ENCODE assay signal across 1 cellular context in genomic region chr12:114799574-114800487, GRCh38.
TF ChIP-seq lines count a peak whose summit lies in the region.

No MANE protein-coding gene starts in this region.

TF ChIP-seq in HepG2, 621 proteins besides CTCF, POLR2A, EP300 and RAD21 (continued from another document and continues in another):
- TF ChIP-seq RBM39 (IDR thresholded peaks at IDR 0.05; ENCODE audit: low read depth, low read length, poor library complexity, severe bottlenecking) (no peak), RCOR2 (CRISPR knock-in tag; IDR thresholded peaks at IDR 0.05) (peak; percentile 92), KAT2B (IDR thresholded peaks at IDR 0.05; ENCODE audit: borderline replicate concordance, low read depth, low read length) (no peak), ZNF317 (CRISPR knock-in tag; IDR thresholded peaks at IDR 0.05) (peak; percentile 67; the same call in 1 of the 2 replicates), FOSL1 (CRISPR knock-in tag; IDR thresholded peaks at IDR 0.05; ENCODE audit: borderline replicate concordance) (no peak; the same call in 1 of the 2 replicates), ZNF660 (CRISPR knock-in tag; IDR thresholded peaks at IDR 0.05; ENCODE audit: borderline replicate concordance, low read depth) (no peak), SRY (CRISPR knock-in tag; IDR thresholded peaks at IDR 0.05) (peak; percentile 90; the same call in 1 of the 2 replicates), ZNF224 (CRISPR knock-in tag; IDR thresholded peaks at IDR 0.05) (0 out of 2 replicates have a peak, but pooled peaks have one; percentile 75), BHLHE40 (IDR thresholded peaks at IDR 0.05; ENCODE audit: low read length) (peak; percentile 89), ZNF83 (CRISPR knock-in tag; IDR thresholded peaks at IDR 0.05; ENCODE audit: borderline replicate concordance) (no peak), SPEN (CRISPR knock-in tag; IDR thresholded peaks at IDR 0.05; ENCODE audit: low read depth) (peak; percentile 94), BCLAF1 (IDR thresholded peaks at IDR 0.05) (no peak), NR3C1 (CRISPR knock-in tag; IDR thresholded peaks at IDR 0.05) (no peak), ZNF607 (CRISPR knock-in tag; IDR thresholded peaks at IDR 0.05; ENCODE audit: borderline replicate concordance) (peak; percentile 87; the same call in 1 of the 2 replicates), CEBPB (IDR thresholded peaks at IDR 0.05; ENCODE audit: borderline replicate concordance, low read depth, low read length) (no peak), SRSF9 (IDR thresholded peaks at IDR 0.05; ENCODE audit: borderline replicate concordance, insufficient read depth, low read depth, low read length, poor library complexity, severe bottlenecking) (no peak), ATF3 (CRISPR knock-in tag; IDR thresholded peaks at IDR 0.05) (peak; percentile 69), HOXA5 (CRISPR knock-in tag; IDR thresholded peaks at IDR 0.05) (no peak; the same call in 1 of the 2 replicates), NFATC3 (CRISPR knock-in tag; IDR thresholded peaks at IDR 0.05) (0 out of 2 replicates have a peak, but pooled peaks have one; percentile 46), ZNF598 (CRISPR knock-in tag; IDR thresholded peaks at IDR 0.05; ENCODE audit: borderline replicate concordance) (no peak), ZBTB7A (CRISPR knock-in tag; IDR thresholded peaks at IDR 0.05) (no peak), ZNF552 (CRISPR knock-in tag; IDR thresholded peaks at IDR 0.05; ENCODE audit: borderline replicate concordance) (peak; percentile 87; the same call in 1 of the 2 replicates), TBX3 (IDR thresholded peaks at IDR 0.05; ENCODE audit: borderline replicate concordance) (peak; percentile 92), STAG1 (CRISPR knock-in tag; IDR thresholded peaks at IDR 0.05) (peak; percentile 54), SCMH1 (CRISPR knock-in tag; IDR thresholded peaks at IDR 0.05; ENCODE audit: borderline replicate concordance) (no peak), BORCS8-MEF2B (CRISPR knock-in tag; IDR thresholded peaks at IDR 0.05) (peak; percentile 81), MIER3 (CRISPR knock-in tag; IDR thresholded peaks at IDR 0.05; ENCODE audit: borderline replicate concordance) (peak; percentile 97), ZNF441 (CRISPR knock-in tag; IDR thresholded peaks at IDR 0.05; ENCODE audit: borderline replicate concordance) (peak; percentile 81; the same call in 1 of the 2 replicates), ZNF10 (CRISPR knock-in tag; IDR thresholded peaks at IDR 0.05; ENCODE audit: borderline replicate concordance, low read depth) (no peak), ZFY (CRISPR knock-in tag; IDR thresholded peaks at IDR 0.05) (peak; percentile 75), ZNF615 (CRISPR knock-in tag; IDR thresholded peaks at IDR 0.05; ENCODE audit: borderline replicate concordance) (0 out of 2 replicates have a peak, but pooled peaks have one; percentile 64), PBX2 (CRISPR knock-in tag; IDR thresholded peaks at IDR 0.05) (peak; percentile 85), ZNF75D (CRISPR knock-in tag; IDR thresholded peaks at IDR 0.05; ENCODE audit: borderline replicate concordance) (no peak), ZNF510 (CRISPR knock-in tag; IDR thresholded peaks at IDR 0.05; ENCODE audit: low read depth) (peak; percentile 83), KLF6 (CRISPR knock-in tag; IDR thresholded peaks at IDR 0.05) (peak; percentile 81; the same call in 1 of the 2 replicates), TAF15 (IDR thresholded peaks at IDR 0.05; ENCODE audit: low read depth, low read length, poor library complexity, severe bottlenecking) (no peak), TGIF2 (CRISPR knock-in tag; IDR thresholded peaks at IDR 0.05) (peak; percentile 89), TP53 (CRISPR knock-in tag; conservative IDR thresholded peaks at IDR 0.05) (no peak), ZNF878 (CRISPR knock-in tag; IDR thresholded peaks at IDR 0.05) (peak; percentile 84), IRX3 (CRISPR knock-in tag; IDR thresholded peaks at IDR 0.05; ENCODE audit: borderline replicate concordance, low read depth) (no peak), TBP (CRISPR knock-in tag; IDR thresholded peaks at IDR 0.05) (no peak)
- TF ChIP-seq, protein P1, sequence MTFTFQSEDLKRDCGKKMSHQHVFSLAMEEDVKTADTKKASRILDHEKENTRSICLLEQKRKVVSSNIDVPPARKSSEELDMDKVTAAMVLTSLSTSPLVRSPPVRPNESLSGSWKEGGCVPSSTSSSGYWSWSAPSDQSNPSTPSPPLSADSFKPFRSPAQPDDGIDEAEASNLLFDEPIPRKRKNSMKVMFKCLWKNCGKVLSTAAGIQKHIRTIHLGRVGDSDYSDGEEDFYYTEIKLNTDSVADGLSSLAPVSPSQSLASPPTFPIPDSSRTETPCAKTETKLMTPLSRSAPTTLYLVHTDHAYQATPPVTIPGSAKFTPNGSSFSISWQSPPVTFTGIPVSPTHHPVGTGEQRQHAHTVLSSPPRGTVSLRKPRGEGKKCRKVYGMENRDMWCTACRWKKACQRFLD (CRISPR knock-in tag; IDR thresholded peaks at IDR 0.05; ENCODE audit: borderline replicate concordance) = peak; percentile 50; the same call in 1 of the 2 replicates
- TF ChIP-seq, protein P2, sequence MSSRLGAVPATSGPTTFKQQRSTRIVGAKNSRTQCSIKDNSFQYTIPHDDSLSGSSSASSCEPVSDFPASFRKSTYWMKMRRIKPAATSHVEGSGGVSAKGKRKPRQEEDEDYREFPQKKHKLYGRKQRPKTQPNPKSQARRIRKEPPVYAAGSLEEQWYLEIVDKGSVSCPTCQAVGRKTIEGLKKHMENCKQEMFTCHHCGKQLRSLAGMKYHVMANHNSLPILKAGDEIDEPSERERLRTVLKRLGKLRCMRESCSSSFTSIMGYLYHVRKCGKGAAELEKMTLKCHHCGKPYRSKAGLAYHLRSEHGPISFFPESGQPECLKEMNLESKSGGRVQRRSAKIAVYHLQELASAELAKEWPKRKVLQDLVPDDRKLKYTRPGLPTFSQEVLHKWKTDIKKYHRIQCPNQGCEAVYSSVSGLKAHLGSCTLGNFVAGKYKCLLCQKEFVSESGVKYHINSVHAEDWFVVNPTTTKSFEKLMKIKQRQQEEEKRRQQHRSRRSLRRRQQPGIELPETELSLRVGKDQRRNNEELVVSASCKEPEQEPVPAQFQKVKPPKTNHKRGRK (CRISPR knock-in tag; IDR thresholded peaks at IDR 0.05) = peak; percentile 90; the same call in 1 of the 2 replicates
- TF ChIP-seq, protein P3, sequence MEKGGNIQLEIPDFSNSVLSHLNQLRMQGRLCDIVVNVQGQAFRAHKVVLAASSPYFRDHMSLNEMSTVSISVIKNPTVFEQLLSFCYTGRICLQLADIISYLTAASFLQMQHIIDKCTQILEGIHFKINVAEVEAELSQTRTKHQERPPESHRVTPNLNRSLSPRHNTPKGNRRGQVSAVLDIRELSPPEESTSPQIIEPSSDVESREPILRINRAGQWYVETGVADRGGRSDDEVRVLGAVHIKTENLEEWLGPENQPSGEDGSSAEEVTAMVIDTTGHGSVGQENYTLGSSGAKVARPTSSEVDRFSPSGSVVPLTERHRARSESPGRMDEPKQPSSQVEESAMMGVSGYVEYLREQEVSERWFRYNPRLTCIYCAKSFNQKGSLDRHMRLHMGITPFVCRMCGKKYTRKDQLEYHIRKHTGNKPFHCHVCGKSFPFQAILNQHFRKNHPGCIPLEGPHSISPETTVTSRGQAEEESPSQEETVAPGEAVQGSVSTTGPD (CRISPR knock-in tag; IDR thresholded peaks at IDR 0.05) = no peak
- TF ChIP-seq, protein P4, sequence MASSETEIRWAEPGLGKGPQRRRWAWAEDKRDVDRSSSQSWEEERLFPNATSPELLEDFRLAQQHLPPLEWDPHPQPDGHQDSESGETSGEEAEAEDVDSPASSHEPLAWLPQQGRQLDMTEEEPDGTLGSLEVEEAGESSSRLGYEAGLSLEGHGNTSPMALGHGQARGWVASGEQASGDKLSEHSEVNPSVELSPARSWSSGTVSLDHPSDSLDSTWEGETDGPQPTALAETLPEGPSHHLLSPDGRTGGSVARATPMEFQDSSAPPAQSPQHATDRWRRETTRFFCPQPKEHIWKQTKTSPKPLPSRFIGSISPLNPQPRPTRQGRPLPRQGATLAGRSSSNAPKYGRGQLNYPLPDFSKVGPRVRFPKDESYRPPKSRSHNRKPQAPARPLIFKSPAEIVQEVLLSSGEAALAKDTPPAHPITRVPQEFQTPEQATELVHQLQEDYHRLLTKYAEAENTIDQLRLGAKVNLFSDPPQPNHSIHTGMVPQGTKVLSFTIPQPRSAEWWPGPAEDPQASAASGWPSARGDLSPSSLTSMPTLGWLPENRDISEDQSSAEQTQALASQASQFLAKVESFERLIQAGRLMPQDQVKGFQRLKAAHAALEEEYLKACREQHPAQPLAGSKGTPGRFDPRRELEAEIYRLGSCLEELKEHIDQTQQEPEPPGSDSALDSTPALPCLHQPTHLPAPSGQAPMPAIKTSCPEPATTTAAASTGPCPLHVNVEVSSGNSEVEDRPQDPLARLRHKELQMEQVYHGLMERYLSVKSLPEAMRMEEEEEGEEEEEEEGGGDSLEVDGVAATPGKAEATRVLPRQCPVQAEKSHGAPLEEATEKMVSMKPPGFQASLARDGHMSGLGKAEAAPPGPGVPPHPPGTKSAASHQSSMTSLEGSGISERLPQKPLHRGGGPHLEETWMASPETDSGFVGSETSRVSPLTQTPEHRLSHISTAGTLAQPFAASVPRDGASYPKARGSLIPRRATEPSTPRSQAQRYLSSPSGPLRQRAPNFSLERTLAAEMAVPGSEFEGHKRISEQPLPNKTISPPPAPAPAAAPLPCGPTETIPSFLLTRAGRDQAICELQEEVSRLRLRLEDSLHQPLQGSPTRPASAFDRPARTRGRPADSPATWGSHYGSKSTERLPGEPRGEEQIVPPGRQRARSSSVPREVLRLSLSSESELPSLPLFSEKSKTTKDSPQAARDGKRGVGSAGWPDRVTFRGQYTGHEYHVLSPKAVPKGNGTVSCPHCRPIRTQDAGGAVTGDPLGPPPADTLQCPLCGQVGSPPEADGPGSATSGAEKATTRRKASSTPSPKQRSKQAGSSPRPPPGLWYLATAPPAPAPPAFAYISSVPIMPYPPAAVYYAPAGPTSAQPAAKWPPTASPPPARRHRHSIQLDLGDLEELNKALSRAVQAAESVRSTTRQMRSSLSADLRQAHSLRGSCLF (CRISPR knock-in tag; IDR thresholded peaks at IDR 0.05; ENCODE audit: borderline replicate concordance) = no peak
- TF ChIP-seq, protein P5, sequence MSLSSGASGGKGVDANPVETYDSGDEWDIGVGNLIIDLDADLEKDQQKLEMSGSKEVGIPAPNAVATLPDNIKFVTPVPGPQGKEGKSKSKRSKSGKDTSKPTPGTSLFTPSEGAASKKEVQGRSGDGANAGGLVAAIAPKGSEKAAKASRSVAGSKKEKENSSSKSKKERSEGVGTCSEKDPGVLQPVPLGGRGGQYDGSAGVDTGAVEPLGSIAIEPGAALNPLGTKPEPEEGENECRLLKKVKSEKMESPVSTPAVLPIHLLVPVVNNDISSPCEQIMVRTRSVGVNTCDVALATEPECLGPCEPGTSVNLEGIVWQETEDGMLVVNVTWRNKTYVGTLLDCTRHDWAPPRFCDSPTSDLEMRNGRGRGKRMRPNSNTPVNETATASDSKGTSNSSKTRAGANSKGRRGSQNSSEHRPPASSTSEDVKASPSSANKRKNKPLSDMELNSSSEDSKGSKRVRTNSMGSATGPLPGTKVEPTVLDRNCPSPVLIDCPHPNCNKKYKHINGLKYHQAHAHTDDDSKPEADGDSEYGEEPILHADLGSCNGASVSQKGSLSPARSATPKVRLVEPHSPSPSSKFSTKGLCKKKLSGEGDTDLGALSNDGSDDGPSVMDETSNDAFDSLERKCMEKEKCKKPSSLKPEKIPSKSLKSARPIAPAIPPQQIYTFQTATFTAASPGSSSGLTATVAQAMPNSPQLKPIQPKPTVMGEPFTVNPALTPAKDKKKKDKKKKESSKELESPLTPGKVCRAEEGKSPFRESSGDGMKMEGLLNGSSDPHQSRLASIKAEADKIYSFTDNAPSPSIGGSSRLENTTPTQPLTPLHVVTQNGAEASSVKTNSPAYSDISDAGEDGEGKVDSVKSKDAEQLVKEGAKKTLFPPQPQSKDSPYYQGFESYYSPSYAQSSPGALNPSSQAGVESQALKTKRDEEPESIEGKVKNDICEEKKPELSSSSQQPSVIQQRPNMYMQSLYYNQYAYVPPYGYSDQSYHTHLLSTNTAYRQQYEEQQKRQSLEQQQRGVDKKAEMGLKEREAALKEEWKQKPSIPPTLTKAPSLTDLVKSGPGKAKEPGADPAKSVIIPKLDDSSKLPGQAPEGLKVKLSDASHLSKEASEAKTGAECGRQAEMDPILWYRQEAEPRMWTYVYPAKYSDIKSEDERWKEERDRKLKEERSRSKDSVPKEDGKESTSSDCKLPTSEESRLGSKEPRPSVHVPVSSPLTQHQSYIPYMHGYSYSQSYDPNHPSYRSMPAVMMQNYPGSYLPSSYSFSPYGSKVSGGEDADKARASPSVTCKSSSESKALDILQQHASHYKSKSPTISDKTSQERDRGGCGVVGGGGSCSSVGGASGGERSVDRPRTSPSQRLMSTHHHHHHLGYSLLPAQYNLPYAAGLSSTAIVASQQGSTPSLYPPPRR (CRISPR knock-in tag; IDR thresholded peaks at IDR 0.05; ENCODE audit: borderline replicate concordance) = peak; percentile 100
